ENCODE assay signal across 15 cellular contexts in the genomic region with DNA sequence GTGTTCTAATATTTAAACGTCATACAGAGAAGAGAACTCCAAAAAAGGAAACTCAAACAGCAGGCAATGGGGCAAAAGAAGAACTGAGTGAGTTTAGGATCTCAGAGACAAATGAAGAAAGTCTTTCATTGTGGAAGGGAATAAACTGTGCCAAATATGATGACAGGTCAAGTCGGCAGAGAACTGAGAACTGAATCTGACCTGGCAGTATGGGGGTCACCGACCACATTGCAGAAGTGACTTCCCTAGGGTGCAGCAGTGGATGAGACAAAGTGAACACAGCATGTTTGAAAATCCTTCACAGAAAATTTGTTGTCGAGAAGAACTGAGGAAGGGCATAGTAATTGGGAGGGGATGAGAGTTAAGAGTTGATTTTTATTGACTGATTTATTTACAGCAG. TPM values are rescaled to one million over a fixed set of nuclear protein-coding genes. Genes with fewer than 3 reads are reported as not detected.
DNase-seq lines count a peak whose midpoint lies in the region; ATAC-seq and TF ChIP-seq lines count a peak whose summit lies in the region.
"Had no signal": no experiment of that assay in that cellular context is flagged by ENCODE, and none has a peak within 500 bp of the region (broad histone marks: within the 10 kb centered on the region; RNA-seq: fewer than 3 reads in every experiment).

No MANE protein-coding gene starts in this region.

- H3K4me1 ChIP-seq in lower lobe of right lung (peaks cover 5% of the 10 kb centered on the region), endodermal cell (ENCODE audit: control insufficient read depth, insufficient read depth, low read length) (no peaks in the 10 kb centered on the region)

- H3K9ac ChIP-seq in endodermal cell (ENCODE audit: extremely low read depth, low read length, poor library complexity, severe bottlenecking) = no peak overlapping the region

- H3K36me3 Mint-ChIP-seq in endodermal cell (ENCODE audit: low read depth) = peaks cover 41% of the 10 kb centered on the region

- ATAC-seq in GM18861 (IDR thresholded peaks at IDR 0.05; ENCODE audit: unreplicated experiment) (peak; percentile 38), HG02588 (IDR thresholded peaks at IDR 0.05; ENCODE audit: unreplicated experiment) (peak; percentile 61), HG03571 (IDR thresholded peaks at IDR 0.05; ENCODE audit: unreplicated experiment) (peak; percentile 51), lower lobe of right lung (peak; percentile 54 to 76)
- ATAC-seq: effector memory CD8-positive, alpha-beta T cell had no signal

- TF ChIP-seq CTCF in lower lobe of right lung (IDR thresholded peaks at IDR 0.05) (no peak), endodermal cell (conservative IDR thresholded peaks at IDR 0.05) (no peak)

- no peak overlapping the region for H3K27ac Mint-ChIP-seq in endodermal cell
- H3K27ac Mint-ChIP-seq: activated CD4-positive, alpha-beta T cell treated with anti-CD3 and anti-CD28 coated beads, Interleukin-2, amount 10 ng/mL, durations not matched to agents 24 days and 14 days; stimulated activated naive CD8-positive, alpha-beta T cell treated with anti-CD3 and anti-CD28 coated beads, Interleukin-15, Interleukin-2, amounts not matched to agents 100 ng/mL and 50 ng/mL, for 24 hours had no signal

- 79 to 92% methylated on average over 4 of the region's 4 CpGs for WGBS in endodermal cell (ENCODE audit: insufficient coverage in 1 of 2, insufficient read length in 1 of 2), 2 experiments

- H3K27me3 Mint-ChIP-seq in endodermal cell (ENCODE audit: insufficient read depth) = no peaks in the 10 kb centered on the region
- H3K27me3 Mint-ChIP-seq: activated CD4-positive, alpha-beta T cell treated with anti-CD3 and anti-CD28 coated beads, Interleukin-2, amount 10 ng/mL, durations not matched to agents 24 days and 14 days; activated naive CD8-positive, alpha-beta T cell; effector memory CD8-positive, alpha-beta T cell; stimulated activated naive CD8-positive, alpha-beta T cell treated with anti-CD3 and anti-CD28 coated beads, Interleukin-15, Interleukin-2, amounts not matched to agents 100 ng/mL and 50 ng/mL, for 24 hours had no signal

- H3K4me1 Mint-ChIP-seq in endodermal cell = peaks cover 3% of the 10 kb centered on the region

- H3K9me3 ChIP-seq in lower lobe of right lung (no peaks in the 10 kb centered on the region), endodermal cell (ENCODE audit: control insufficient read depth, low read length) (no peaks in the 10 kb centered on the region)

- no peak overlapping the region for H3K27ac ChIP-seq in lower lobe of right lung
- H3K27ac ChIP-seq in endodermal cell (ENCODE audit: low read depth, low read length) = no peak overlapping the region

- H3K36me3 ChIP-seq in lower lobe of right lung (peaks cover 76% of the 10 kb centered on the region), endodermal cell (ENCODE audit: control insufficient read depth, insufficient read depth, low read length) (peaks cover 61% of the 10 kb centered on the region)

- intact Hi-C loops in lower lobe of right lung (cut with DNase I) = no loop called here

- no peak overlapping the region for H3K4me3 Mint-ChIP-seq in endodermal cell
- H3K4me3 Mint-ChIP-seq: activated CD4-positive, alpha-beta T cell treated with anti-CD3 and anti-CD28 coated beads, Interleukin-2, amount 10 ng/mL, durations not matched to agents 24 days and 14 days; activated naive CD8-positive, alpha-beta T cell; effector memory CD8-positive, alpha-beta T cell; stimulated activated naive CD8-positive, alpha-beta T cell treated with anti-CD3 and anti-CD28 coated beads, Interleukin-15, Interleukin-2, amounts not matched to agents 100 ng/mL and 50 ng/mL, for 24 hours had no signal

- no peak overlapping the region for H3K4me3 ChIP-seq in lower lobe of right lung
- H3K4me3 ChIP-seq in endodermal cell (ENCODE audit: low read length) = no peak overlapping the region

- no peaks in the 10 kb centered on the region for H3K9me3 Mint-ChIP-seq in endodermal cell
- H3K9me3 Mint-ChIP-seq: activated CD4-positive, alpha-beta T cell treated with anti-CD3 and anti-CD28 coated beads, Interleukin-2, amount 10 ng/mL, durations not matched to agents 24 days and 14 days; effector memory CD8-positive, alpha-beta T cell; stimulated activated naive CD8-positive, alpha-beta T cell treated with anti-CD3 and anti-CD28 coated beads, Interleukin-15, Interleukin-2, amounts not matched to agents 100 ng/mL and 50 ng/mL, for 24 hours had no signal

- H3K27me3 ChIP-seq in lower lobe of right lung (ENCODE audit: low read depth) (no peaks in the 10 kb centered on the region), endodermal cell (ENCODE audit: control insufficient read depth, insufficient read depth, low read length, poor library complexity, severe bottlenecking) (no peaks in the 10 kb centered on the region)

- DNase-seq in lower lobe of right lung (no peak), endodermal cell (no peak)
- DNase-seq in stimulated activated CD4-positive, alpha-beta T cell treated with anti-CD3 and anti-CD28 coated beads, Interleukin-2, amount 100 ng/mL, for 48 hours = no peak
- no peak for DNase-seq in activated effector memory CD4-positive, alpha-beta T cell treated with anti-CD3 and anti-CD28 coated beads, Interleukin-2, amount 50 U/mL, for 16 hours
- no peak for DNase-seq in stimulated activated naive CD4-positive, alpha-beta T cell treated with Interleukin-2 at 50 U/mL for 16 hours (lab: John Stamatoyannopoulos, UW)
- DNase-seq: activated CD4-positive, alpha-beta T cell treated with anti-CD3 and anti-CD28 coated beads, Interleukin-2, amount 10 ng/mL, durations not matched to agents 24 days and 14 days; COR-L47; effector memory CD8-positive, alpha-beta T cell; NCI-H1694; SHP77 had no signal

RNA-seq across cellular contexts. Expression of a gene that starts 55.8 kb away (rescaled TPM):
- total RNA-seq in lower lobe of right lung (25.8 TPM), endodermal cell (10 to 100 TPM; 25.8 to 25.9 TPM)
- polyA plus RNA-seq in endodermal cell (2013, experiment 1 of 2) = 22.3 TPM
- polyA plus RNA-seq in endodermal cell (2013, experiment 2 of 2) = 20.2 TPM
